Comparison of ENCODE assay signal across 15 cellular contexts in genomic region chr1:48617227-48617626, GRCh38.
DNase-seq lines count a peak whose midpoint lies in the region; ATAC-seq and TF ChIP-seq lines count a peak whose summit lies in the region.
"Had no signal": no experiment of that assay in that cellular context is flagged by ENCODE, and none has a peak within 500 bp of the region (broad histone marks: within the 10 kb centered on the region; RNA-seq: fewer than 3 reads in every experiment).

No MANE protein-coding gene starts in this region.

- H3K4me1 ChIP-seq in smooth muscle cell (ENCODE audit: low read depth): peaks cover 6% of the 10 kb centered on the region
- H3K4me1 ChIP-seq: Caco-2, lower lobe of right lung, uterus had no signal

- H2AFZ ChIP-seq in smooth muscle cell (ENCODE audit: low read depth): no peak overlapping the region
- H2AFZ ChIP-seq: PC-9 had no signal

- H3K4me3 ChIP-seq in smooth muscle cell: no peak overlapping the region
- H3K4me3 ChIP-seq: lower lobe of right lung, PC-9, uterus had no signal

- peaks cover 6% of the 10 kb centered on the region for H3K27me3 ChIP-seq in smooth muscle cell (ENCODE audit: low read depth)
- H3K27me3 ChIP-seq: uterus had no signal

- H4K20me1 ChIP-seq in smooth muscle cell (ENCODE audit: low read depth): no peaks in the 10 kb centered on the region

- ATAC-seq in GM18861 (IDR thresholded peaks at IDR 0.05; ENCODE audit: unreplicated experiment) (peak; percentile 36), GM21576 (IDR thresholded peaks at IDR 0.05; ENCODE audit: unreplicated experiment) (no peak)
- ATAC-seq: lower lobe of right lung had no signal

- H3F3A ChIP-seq in smooth muscle cell (ENCODE audit: low read depth): no peaks in the 10 kb centered on the region

- H3K9ac ChIP-seq in smooth muscle cell (ENCODE audit: low read depth): no peak overlapping the region

- H3K36me3 ChIP-seq in smooth muscle cell (ENCODE audit: low read depth): no peaks in the 10 kb centered on the region
- H3K36me3 ChIP-seq: lower lobe of right lung, uterus had no signal

- peak overlapping the region; percentile 6 for H3K4me2 ChIP-seq in smooth muscle cell
- H3K4me2 ChIP-seq: PC-9 had no signal

- 64% methylated on average over 3 of the region's 3 CpGs for WGBS in smooth muscle cell (ENCODE audit: low lambda C conversion rate)

- no peaks in the 10 kb centered on the region for H3K9me3 ChIP-seq in smooth muscle cell (replicated peaks; ENCODE audit: low read depth)
- H3K9me3 ChIP-seq: Caco-2, lower lobe of right lung, uterus had no signal

- no peak overlapping the region for H3K27ac ChIP-seq in smooth muscle cell (ENCODE audit: low read depth)
- H3K27ac ChIP-seq in substantia nigra (ENCODE audit: low read depth, low read length, poor library complexity, severe bottlenecking): no peak overlapping the region
- H3K27ac ChIP-seq: lower lobe of right lung, PC-9, uterus had no signal

- no peak for TF ChIP-seq CTCF in smooth muscle cell (IDR thresholded peaks at IDR 0.05; ENCODE audit: borderline replicate concordance, insufficient read depth, poor library complexity, severe bottlenecking)

- no peaks in the 10 kb centered on the region for H3K79me2 ChIP-seq in smooth muscle cell (ENCODE audit: low read depth)

- DNase-seq in NOMO-1 treated with dmso at 0.1 percent for 144 hours (lab: John Stamatoyannopoulos, UW; ENCODE audit: unreplicated experiment) (peak; percentile 89), dedifferentiated amniotic fluid mesenchymal stem cell (ENCODE audit: extremely low spot score) (peak; percentile 72), smooth muscle cell (lab: John Stamatoyannopoulos, UW; ENCODE audit: unreplicated experiment) (no peak), RKO (ENCODE audit: low spot score) (no peak), substantia nigra (lab: John Stamatoyannopoulos, UW) (no peak)
- DNase-seq: activated CD4-positive, alpha-beta T cell treated with anti-CD3 and anti-CD28 coated beads for 1 hour; activated T-cell treated with anti-CD3 and anti-CD28 coated beads for 4 hours; Caco-2; lower lobe of right lung; NCI-H1105; PC-9; stimulated activated naive B cell treated with anti-CD40 and anti-IgM and Interleukin-4, amounts not matched to agents 10 μg/mL and 1 μg/mL and 100 μg/mL, for 72 hours; uterus had no signal

Comparison
In these comparisons a context has a peak if more than half of its experiments do, and no peak if none do; other contexts are left out.
1. DNase-seq: peak in NOMO-1 treated with dmso at 0.1 percent for 144 hours (single experiment) and dedifferentiated amniotic fluid mesenchymal stem cell (single experiment); none in smooth muscle cell (single experiment), RKO (single experiment) and substantia nigra (0 of 49).